1 cellular context compared by ENCODE assay signal in the genomic region with DNA sequence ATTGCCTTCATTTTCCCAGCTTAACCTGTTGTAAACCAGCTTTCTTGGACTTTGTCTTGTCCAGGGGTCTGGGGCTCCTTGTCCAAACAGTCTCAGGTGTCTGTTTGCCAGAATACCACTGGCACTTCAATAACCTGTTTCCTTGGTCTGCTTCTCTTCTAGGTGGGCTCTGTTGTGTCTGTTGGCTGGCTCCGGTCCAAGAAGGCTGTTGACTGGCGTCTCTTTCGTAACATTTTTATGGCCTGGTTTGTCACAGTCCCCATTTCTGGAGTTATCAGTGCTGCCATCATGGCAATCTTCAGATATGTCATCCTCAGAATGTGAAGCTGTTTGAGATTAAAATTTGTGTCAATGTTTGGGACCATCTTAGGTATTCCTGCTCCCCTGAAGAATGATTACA.
TF ChIP-seq lines count a peak whose summit lies in the region.

No MANE protein-coding gene starts in this region.

TF ChIP-seq in K562, 482 proteins besides CTCF, POLR2A, EP300 and RAD21 (continued from another document):
- TF ChIP-seq, protein P1, sequence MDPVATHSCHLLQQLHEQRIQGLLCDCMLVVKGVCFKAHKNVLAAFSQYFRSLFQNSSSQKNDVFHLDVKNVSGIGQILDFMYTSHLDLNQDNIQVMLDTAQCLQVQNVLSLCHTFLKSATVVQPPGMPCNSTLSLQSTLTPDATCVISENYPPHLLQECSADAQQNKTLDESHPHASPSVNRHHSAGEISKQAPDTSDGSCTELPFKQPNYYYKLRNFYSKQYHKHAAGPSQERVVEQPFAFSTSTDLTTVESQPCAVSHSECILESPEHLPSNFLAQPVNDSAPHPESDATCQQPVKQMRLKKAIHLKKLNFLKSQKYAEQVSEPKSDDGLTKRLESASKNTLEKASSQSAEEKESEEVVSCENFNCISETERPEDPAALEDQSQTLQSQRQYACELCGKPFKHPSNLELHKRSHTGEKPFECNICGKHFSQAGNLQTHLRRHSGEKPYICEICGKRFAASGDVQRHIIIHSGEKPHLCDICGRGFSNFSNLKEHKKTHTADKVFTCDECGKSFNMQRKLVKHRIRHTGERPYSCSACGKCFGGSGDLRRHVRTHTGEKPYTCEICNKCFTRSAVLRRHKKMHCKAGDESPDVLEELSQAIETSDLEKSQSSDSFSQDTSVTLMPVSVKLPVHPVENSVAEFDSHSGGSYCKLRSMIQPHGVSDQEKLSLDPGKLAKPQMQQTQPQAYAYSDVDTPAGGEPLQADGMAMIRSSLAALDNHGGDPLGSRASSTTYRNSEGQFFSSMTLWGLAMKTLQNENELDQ (CRISPR knock-in tag; IDR thresholded peaks at IDR 0.05; ENCODE audit: borderline replicate concordance), result no peak
